ENCODE assay signal across 15 cellular contexts in the genomic region with DNA sequence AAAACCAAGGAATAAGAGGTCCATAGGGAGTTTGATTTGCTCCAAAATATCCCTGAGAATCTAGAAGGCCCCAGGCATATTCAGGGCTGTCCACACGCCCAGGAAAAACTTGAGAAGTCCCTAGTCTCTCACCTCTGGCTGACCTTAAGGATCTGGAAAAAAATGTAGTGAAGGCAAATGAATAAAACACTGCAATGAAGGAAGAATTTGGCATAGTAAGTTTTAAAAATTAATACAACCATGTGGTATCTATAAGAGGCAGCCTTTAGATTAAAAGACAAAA.
"Had no signal": no experiment of that assay in that cellular context is flagged by ENCODE, and none has a peak within 500 bp of the region (broad histone marks: within the 10 kb centered on the region; RNA-seq: fewer than 3 reads in every experiment).

No MANE protein-coding gene starts in this region.

- H3K27me3 Mint-ChIP-seq: type B pancreatic cell had no signal

- H3K27ac ChIP-seq: foreskin keratinocyte, neutrophil, sigmoid colon, skin epidermis, stomach, thyroid gland, uterus had no signal

- H3K4me1 ChIP-seq: foreskin keratinocyte, sigmoid colon, stomach, thyroid gland, uterus had no signal

- H3K4me3 ChIP-seq: sigmoid colon, skin epidermis, stomach, thyroid gland, uterus had no signal

- H3K9me3 Mint-ChIP-seq: immature natural killer cell had no signal

- H3K36me3 Mint-ChIP-seq: type B pancreatic cell had no signal

- H3K27ac Mint-ChIP-seq: immature natural killer cell, type B pancreatic cell had no signal

- H3K36me3 ChIP-seq: neutrophil, stomach, uterus had no signal

- ATAC-seq: foreskin keratinocyte; naive thymus-derived CD4-positive, alpha-beta T cell had no signal

- H3K4me3 Mint-ChIP-seq: immature natural killer cell; naive thymus-derived CD4-positive, alpha-beta T cell had no signal

- DNase-seq: erythroblast; foreskin keratinocyte; immature natural killer cell; mesendoderm; naive thymus-derived CD4-positive, alpha-beta T cell; sigmoid colon; stimulated activated CD4-positive, alpha-beta T cell treated with anti-CD3 and anti-CD28 coated beads, Interleukin-2, amount 100 ng/mL, for 24 hours; stimulated activated naive CD4-positive, alpha-beta T cell; stomach; substantia nigra; thyroid gland; uterus had no signal

- H3K9me3 ChIP-seq: neutrophil, sigmoid colon, stomach, thyroid gland, uterus had no signal

- H3K27me3 ChIP-seq: foreskin keratinocyte, neutrophil, sigmoid colon, stomach, thyroid gland, uterus had no signal
